In genomic region chr12:87671757-87672156, GRCh38 we compare ENCODE assay signal across 16 cellular contexts.
"Had no signal": no experiment of that assay in that cellular context is flagged by ENCODE, and none has a peak within 500 bp of the region (broad histone marks: within the 10 kb centered on the region; RNA-seq: fewer than 3 reads in every experiment).

No MANE protein-coding gene starts in this region.

- H3K4me1 ChIP-seq: breast epithelium, heart right ventricle, thyroid gland had no signal

- ATAC-seq: heart right ventricle; left ventricle myocardium superior; stimulated activated naive B cell treated with anti-CD40 and anti-IgM and Interleukin-4, amounts not matched to agents 10 μg/mL and 1 μg/mL and 100 μg/mL, for 72 hours had no signal

- H3K36me3 ChIP-seq: breast epithelium, heart right ventricle, thyroid gland, WERI-Rb-1 had no signal

- H3K27ac ChIP-seq: breast epithelium, heart right ventricle, thyroid gland, WERI-Rb-1 had no signal

- H3K9me3 ChIP-seq: breast epithelium, thyroid gland had no signal

- H3K27me3 ChIP-seq: breast epithelium, heart right ventricle, thyroid gland had no signal

- H3K4me3 ChIP-seq: breast epithelium, heart right ventricle, thyroid gland had no signal

- DNase-seq: activated CD4-positive, alpha-beta memory T cell treated with anti-CD3 and anti-CD28 coated beads for 36 hours; activated CD4-positive, alpha-beta T cell treated with anti-CD3 and anti-CD28 coated beads for 1 hour; activated naive CD4-positive, alpha-beta T cell; activated naive CD8-positive, alpha-beta T cell treated with anti-CD3 and anti-CD28 coated beads, Interleukin-2, amount 10 ng/mL, durations not matched to agents 7 days and 5 days; activated T-cell treated with anti-CD3 and anti-CD28 coated beads for 4 hours; cortex of kidney; heart right ventricle; kidney glomerular epithelial cell; left ventricle myocardium superior; occipital lobe; retina; stimulated activated naive B cell treated with anti-CD40 and anti-IgM and Interleukin-4, amounts not matched to agents 10 μg/mL and 1 μg/mL and 100 μg/mL, for 72 hours; T-helper 2 cell; thyroid gland; WERI-Rb-1 had no signal
